Comparison of ENCODE assay signal across 26 cellular contexts in genomic region chr1:81329061-81329460, GRCh38.
"Had no signal": no experiment of that assay in that cellular context is flagged by ENCODE, and none has a peak within 500 bp of the region (broad histone marks: within the 10 kb centered on the region; RNA-seq: fewer than 3 reads in every experiment).

No MANE protein-coding gene starts in this region.

- H3K4me1 ChIP-seq: adrenal gland had no signal

- H3K36me3 ChIP-seq: adrenal gland had no signal

- ATAC-seq: activated CD4-positive, alpha-beta T cell treated with anti-CD3 and anti-CD28 coated beads for 36 hours; activated CD8-positive, alpha-beta T cell treated with anti-CD3 and anti-CD28 coated beads for 36 hours; activated T-cell treated with anti-CD3 and anti-CD28 coated beads, Interleukin-2, amount 50 U/mL, for 72 hours; Panc1; Right ventricle myocardium inferior had no signal

- H3K4me3 Mint-ChIP-seq: activated CD4-positive, alpha-beta T cell treated with anti-CD3 and anti-CD28 coated beads for 36 hours; activated CD8-positive, alpha-beta T cell treated with anti-CD3 and anti-CD28 coated beads for 36 hours; activated naive CD4-positive, alpha-beta T cell treated with anti-CD3 and anti-CD28 coated beads, Interleukin-2, amount 10 ng/mL, durations not matched to agents 7 days and 5 days; activated naive CD8-positive, alpha-beta T cell treated with anti-CD3 and anti-CD28 coated beads for 36 hours; activated T-cell treated with anti-CD3 and anti-CD28 coated beads, Interleukin-2, amount 50 U/mL, for 72 hours had no signal

- H3K27me3 Mint-ChIP-seq: activated CD4-positive, alpha-beta T cell treated with anti-CD3 and anti-CD28 coated beads for 36 hours; activated CD8-positive, alpha-beta T cell treated with anti-CD3 and anti-CD28 coated beads for 36 hours; activated naive CD4-positive, alpha-beta T cell treated with anti-CD3 and anti-CD28 coated beads, Interleukin-2, amount 10 ng/mL, durations not matched to agents 7 days and 5 days; activated naive CD8-positive, alpha-beta T cell treated with anti-CD3 and anti-CD28 coated beads for 36 hours had no signal

- H3K36me3 Mint-ChIP-seq: activated naive CD4-positive, alpha-beta T cell treated with anti-CD3 and anti-CD28 coated beads, Interleukin-2, amount 10 ng/mL, durations not matched to agents 7 days and 5 days; activated naive CD8-positive, alpha-beta T cell treated with anti-CD3 and anti-CD28 coated beads for 36 hours had no signal

- H3K9me3 Mint-ChIP-seq: activated naive CD8-positive, alpha-beta T cell treated with anti-CD3 and anti-CD28 coated beads for 36 hours had no signal

- H3K27ac Mint-ChIP-seq: activated CD4-positive, alpha-beta T cell treated with anti-CD3 and anti-CD28 coated beads for 36 hours; activated CD8-positive, alpha-beta T cell treated with anti-CD3 and anti-CD28 coated beads for 36 hours; activated naive CD4-positive, alpha-beta T cell treated with anti-CD3 and anti-CD28 coated beads, Interleukin-2, amount 10 ng/mL, durations not matched to agents 7 days and 5 days; activated naive CD8-positive, alpha-beta T cell treated with anti-CD3 and anti-CD28 coated beads for 36 hours; activated T-cell treated with anti-CD3 and anti-CD28 coated beads, Interleukin-2, amount 50 U/mL, for 72 hours; activated T-helper 2 cell treated with anti-CD3 and anti-CD28 coated beads, Interferon-gamma antibody, Interleukin-2, Interleukin-4, amounts not matched to agents 10 μg/mL and 5 μg/mL and 100 μg/mL, durations not matched to agents 14 hours and 24 hours and 36 hours had no signal

- H3K27me3 ChIP-seq: adrenal gland had no signal

- H3K27ac ChIP-seq: adrenal gland, SK-N-MC, VCaP had no signal

- H3K4me1 Mint-ChIP-seq: activated CD4-positive, alpha-beta T cell treated with anti-CD3 and anti-CD28 coated beads for 36 hours; activated naive CD4-positive, alpha-beta T cell treated with anti-CD3 and anti-CD28 coated beads, Interleukin-2, amount 10 ng/mL, durations not matched to agents 7 days and 5 days; activated naive CD8-positive, alpha-beta T cell treated with anti-CD3 and anti-CD28 coated beads for 36 hours had no signal

- H3K4me3 ChIP-seq: adrenal gland, SK-N-MC had no signal

- DNase-seq: activated CD4-positive, alpha-beta T cell treated with anti-CD3 and anti-CD28 coated beads for 36 hours; activated CD8-positive, alpha-beta memory T cell treated with anti-CD3 and anti-CD28 coated beads, Interleukin-2, amount 50 U/mL, for 4 hours; activated CD8-positive, alpha-beta T cell treated with anti-CD3 and anti-CD28 coated beads for 36 hours; activated gamma-delta T cell treated with Interleukin-2 at 50 U/mL for 16 hours; activated naive CD4-positive, alpha-beta T cell treated with anti-CD3 and anti-CD28 coated beads, Interleukin-2, amount 10 ng/mL, durations not matched to agents 7 days and 5 days; activated naive CD8-positive, alpha-beta T cell treated with anti-CD3 and anti-CD28 coated beads for 36 hours; activated T-cell treated with anti-CD3 and anti-CD28 coated beads, Interleukin-2, amount 50 U/mL, for 72 hours; adrenal gland; anterior cingulate cortex; cerebellar nuclear complex; Kasumi-1; KBM-7; NCI-H1105 treated with DMSO at 0.1 percent for 48 hours; NCI-H1694; NCI-H2029; NCI-H2107; NCI-H345; NCI-H510A treated with DMSO at 0.1 percent for 48 hours; NCI-H69; RPMI8226; T-helper 1 cell had no signal
